In genomic region chr7:136173874-136174273, GRCh38 we compare ENCODE assay signal across 1 cellular context.
TF ChIP-seq lines count a peak whose summit lies in the region.

No MANE protein-coding gene starts in this region.

TF ChIP-seq in K562, 482 proteins besides CTCF, POLR2A, EP300 and RAD21:
- TF ChIP-seq RBM34 (IDR thresholded peaks at IDR 0.05; ENCODE audit: borderline replicate concordance, insufficient read depth, low read length) (no peak), LEF1 (IDR thresholded peaks at IDR 0.05) (0 out of 2 replicates have a peak, but pooled peaks have one; percentile 31), PCBP2 (IDR thresholded peaks at IDR 0.05; ENCODE audit: low read depth, low read length, poor library complexity, severe bottlenecking) (no peak), ZNF318 (IDR thresholded peaks at IDR 0.05; ENCODE audit: borderline replicate concordance in 1 of 2, low read depth in 1 of 2) (no peak), SAP30 (IDR thresholded peaks at IDR 0.05; ENCODE audit: borderline replicate concordance, insufficient read depth, low read depth, low read length, poor library complexity, severe bottlenecking) (no peak), ZNF184 (CRISPR knock-in tag; IDR thresholded peaks at IDR 0.05) (no peak), HNRNPL (IDR thresholded peaks at IDR 0.05; ENCODE audit: low read depth, low read length) (no peak), SMAD2 (IDR thresholded peaks at IDR 0.05; ENCODE audit: low read depth, low read length) (no peak), ZNF282 (CRISPR knock-in tag; IDR thresholded peaks at IDR 0.05) (no peak), MAZ (CRISPR knock-in tag; conservative IDR thresholded peaks at IDR 0.05 in 1 of 2, IDR thresholded peaks at IDR 0.05 in 1 of 2) (peak in 1 of 2 experiments; percentile 15; a peak in 1 of 4 replicates), ZNF589 (CRISPR knock-in tag; IDR thresholded peaks at IDR 0.05; ENCODE audit: low read depth) (peak; percentile 42; the same call in 1 of the 2 replicates), ZNF77 (CRISPR knock-in tag; IDR thresholded peaks at IDR 0.05) (no peak), MECOM (CRISPR knock-in tag; IDR thresholded peaks at IDR 0.05) (no peak), HMG20B (CRISPR knock-in tag; IDR thresholded peaks at IDR 0.05) (no peak), SPI1 (IDR thresholded peaks at IDR 0.05; ENCODE audit: borderline replicate concordance, low read depth, low read length) (no peak)
- TF ChIP-seq, protein P1, sequence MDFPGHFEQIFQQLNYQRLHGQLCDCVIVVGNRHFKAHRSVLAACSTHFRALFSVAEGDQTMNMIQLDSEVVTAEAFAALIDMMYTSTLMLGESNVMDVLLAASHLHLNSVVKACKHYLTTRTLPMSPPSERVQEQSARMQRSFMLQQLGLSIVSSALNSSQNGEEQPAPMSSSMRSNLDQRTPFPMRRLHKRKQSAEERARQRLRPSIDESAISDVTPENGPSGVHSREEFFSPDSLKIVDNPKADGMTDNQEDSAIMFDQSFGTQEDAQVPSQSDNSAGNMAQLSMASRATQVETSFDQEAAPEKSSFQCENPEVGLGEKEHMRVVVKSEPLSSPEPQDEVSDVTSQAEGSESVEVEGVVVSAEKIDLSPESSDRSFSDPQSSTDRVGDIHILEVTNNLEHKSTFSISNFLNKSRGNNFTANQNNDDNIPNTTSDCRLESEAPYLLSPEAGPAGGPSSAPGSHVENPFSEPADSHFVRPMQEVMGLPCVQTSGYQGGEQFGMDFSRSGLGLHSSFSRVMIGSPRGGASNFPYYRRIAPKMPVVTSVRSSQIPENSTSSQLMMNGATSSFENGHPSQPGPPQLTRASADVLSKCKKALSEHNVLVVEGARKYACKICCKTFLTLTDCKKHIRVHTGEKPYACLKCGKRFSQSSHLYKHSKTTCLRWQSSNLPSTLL (IDR thresholded peaks at IDR 0.05), result no peak
- TF ChIP-seq, protein P2, sequence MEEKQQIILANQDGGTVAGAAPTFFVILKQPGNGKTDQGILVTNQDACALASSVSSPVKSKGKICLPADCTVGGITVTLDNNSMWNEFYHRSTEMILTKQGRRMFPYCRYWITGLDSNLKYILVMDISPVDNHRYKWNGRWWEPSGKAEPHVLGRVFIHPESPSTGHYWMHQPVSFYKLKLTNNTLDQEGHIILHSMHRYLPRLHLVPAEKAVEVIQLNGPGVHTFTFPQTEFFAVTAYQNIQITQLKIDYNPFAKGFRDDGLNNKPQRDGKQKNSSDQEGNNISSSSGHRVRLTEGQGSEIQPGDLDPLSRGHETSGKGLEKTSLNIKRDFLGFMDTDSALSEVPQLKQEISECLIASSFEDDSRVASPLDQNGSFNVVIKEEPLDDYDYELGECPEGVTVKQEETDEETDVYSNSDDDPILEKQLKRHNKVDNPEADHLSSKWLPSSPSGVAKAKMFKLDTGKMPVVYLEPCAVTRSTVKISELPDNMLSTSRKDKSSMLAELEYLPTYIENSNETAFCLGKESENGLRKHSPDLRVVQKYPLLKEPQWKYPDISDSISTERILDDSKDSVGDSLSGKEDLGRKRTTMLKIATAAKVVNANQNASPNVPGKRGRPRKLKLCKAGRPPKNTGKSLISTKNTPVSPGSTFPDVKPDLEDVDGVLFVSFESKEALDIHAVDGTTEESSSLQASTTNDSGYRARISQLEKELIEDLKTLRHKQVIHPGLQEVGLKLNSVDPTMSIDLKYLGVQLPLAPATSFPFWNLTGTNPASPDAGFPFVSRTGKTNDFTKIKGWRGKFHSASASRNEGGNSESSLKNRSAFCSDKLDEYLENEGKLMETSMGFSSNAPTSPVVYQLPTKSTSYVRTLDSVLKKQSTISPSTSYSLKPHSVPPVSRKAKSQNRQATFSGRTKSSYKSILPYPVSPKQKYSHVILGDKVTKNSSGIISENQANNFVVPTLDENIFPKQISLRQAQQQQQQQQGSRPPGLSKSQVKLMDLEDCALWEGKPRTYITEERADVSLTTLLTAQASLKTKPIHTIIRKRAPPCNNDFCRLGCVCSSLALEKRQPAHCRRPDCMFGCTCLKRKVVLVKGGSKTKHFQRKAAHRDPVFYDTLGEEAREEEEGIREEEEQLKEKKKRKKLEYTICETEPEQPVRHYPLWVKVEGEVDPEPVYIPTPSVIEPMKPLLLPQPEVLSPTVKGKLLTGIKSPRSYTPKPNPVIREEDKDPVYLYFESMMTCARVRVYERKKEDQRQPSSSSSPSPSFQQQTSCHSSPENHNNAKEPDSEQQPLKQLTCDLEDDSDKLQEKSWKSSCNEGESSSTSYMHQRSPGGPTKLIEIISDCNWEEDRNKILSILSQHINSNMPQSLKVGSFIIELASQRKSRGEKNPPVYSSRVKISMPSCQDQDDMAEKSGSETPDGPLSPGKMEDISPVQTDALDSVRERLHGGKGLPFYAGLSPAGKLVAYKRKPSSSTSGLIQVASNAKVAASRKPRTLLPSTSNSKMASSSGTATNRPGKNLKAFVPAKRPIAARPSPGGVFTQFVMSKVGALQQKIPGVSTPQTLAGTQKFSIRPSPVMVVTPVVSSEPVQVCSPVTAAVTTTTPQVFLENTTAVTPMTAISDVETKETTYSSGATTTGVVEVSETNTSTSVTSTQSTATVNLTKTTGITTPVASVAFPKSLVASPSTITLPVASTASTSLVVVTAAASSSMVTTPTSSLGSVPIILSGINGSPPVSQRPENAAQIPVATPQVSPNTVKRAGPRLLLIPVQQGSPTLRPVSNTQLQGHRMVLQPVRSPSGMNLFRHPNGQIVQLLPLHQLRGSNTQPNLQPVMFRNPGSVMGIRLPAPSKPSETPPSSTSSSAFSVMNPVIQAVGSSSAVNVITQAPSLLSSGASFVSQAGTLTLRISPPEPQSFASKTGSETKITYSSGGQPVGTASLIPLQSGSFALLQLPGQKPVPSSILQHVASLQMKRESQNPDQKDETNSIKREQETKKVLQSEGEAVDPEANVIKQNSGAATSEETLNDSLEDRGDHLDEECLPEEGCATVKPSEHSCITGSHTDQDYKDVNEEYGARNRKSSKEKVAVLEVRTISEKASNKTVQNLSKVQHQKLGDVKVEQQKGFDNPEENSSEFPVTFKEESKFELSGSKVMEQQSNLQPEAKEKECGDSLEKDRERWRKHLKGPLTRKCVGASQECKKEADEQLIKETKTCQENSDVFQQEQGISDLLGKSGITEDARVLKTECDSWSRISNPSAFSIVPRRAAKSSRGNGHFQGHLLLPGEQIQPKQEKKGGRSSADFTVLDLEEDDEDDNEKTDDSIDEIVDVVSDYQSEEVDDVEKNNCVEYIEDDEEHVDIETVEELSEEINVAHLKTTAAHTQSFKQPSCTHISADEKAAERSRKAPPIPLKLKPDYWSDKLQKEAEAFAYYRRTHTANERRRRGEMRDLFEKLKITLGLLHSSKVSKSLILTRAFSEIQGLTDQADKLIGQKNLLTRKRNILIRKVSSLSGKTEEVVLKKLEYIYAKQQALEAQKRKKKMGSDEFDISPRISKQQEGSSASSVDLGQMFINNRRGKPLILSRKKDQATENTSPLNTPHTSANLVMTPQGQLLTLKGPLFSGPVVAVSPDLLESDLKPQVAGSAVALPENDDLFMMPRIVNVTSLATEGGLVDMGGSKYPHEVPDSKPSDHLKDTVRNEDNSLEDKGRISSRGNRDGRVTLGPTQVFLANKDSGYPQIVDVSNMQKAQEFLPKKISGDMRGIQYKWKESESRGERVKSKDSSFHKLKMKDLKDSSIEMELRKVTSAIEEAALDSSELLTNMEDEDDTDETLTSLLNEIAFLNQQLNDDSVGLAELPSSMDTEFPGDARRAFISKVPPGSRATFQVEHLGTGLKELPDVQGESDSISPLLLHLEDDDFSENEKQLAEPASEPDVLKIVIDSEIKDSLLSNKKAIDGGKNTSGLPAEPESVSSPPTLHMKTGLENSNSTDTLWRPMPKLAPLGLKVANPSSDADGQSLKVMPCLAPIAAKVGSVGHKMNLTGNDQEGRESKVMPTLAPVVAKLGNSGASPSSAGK (IDR thresholded peaks at IDR 0.05), result 0 out of 2 replicates have a peak, but pooled peaks have one; percentile 27
- TF ChIP-seq, protein P3, sequence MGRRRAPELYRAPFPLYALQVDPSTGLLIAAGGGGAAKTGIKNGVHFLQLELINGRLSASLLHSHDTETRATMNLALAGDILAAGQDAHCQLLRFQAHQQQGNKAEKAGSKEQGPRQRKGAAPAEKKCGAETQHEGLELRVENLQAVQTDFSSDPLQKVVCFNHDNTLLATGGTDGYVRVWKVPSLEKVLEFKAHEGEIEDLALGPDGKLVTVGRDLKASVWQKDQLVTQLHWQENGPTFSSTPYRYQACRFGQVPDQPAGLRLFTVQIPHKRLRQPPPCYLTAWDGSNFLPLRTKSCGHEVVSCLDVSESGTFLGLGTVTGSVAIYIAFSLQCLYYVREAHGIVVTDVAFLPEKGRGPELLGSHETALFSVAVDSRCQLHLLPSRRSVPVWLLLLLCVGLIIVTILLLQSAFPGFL (CRISPR knock-in tag; IDR thresholded peaks at IDR 0.05), result no peak
- TF ChIP-seq, protein P4, sequence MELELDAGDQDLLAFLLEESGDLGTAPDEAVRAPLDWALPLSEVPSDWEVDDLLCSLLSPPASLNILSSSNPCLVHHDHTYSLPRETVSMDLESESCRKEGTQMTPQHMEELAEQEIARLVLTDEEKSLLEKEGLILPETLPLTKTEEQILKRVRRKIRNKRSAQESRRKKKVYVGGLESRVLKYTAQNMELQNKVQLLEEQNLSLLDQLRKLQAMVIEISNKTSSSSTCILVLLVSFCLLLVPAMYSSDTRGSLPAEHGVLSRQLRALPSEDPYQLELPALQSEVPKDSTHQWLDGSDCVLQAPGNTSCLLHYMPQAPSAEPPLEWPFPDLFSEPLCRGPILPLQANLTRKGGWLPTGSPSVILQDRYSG (tag; conservative IDR thresholded peaks at IDR 0.05; ENCODE audit: low read depth), result no peak
- TF ChIP-seq, protein P5, sequence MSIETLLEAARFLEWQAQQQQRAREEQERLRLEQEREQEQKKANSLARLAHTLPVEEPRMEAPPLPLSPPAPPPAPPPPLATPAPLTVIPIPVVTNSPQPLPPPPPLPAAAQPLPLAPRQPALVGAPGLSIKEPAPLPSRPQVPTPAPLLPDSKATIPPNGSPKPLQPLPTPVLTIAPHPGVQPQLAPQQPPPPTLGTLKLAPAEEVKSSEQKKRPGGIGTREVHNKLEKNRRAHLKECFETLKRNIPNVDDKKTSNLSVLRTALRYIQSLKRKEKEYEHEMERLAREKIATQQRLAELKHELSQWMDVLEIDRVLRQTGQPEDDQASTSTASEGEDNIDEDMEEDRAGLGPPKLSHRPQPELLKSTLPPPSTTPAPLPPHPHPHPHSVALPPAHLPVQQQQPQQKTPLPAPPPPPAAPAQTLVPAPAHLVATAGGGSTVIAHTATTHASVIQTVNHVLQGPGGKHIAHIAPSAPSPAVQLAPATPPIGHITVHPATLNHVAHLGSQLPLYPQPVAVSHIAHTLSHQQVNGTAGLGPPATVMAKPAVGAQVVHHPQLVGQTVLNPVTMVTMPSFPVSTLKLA (conservative IDR thresholded peaks at IDR 0.05), result 0 out of 4 replicates have a peak, but pooled peaks of 1 of the 2 experiments have one; percentile 20
